In genomic region chr10:88994034-88994433, GRCh38 we compare ENCODE assay signal across 10 cellular contexts. TPM values are rescaled to one million over a fixed set of nuclear protein-coding genes. Genes with fewer than 3 reads are reported as not detected.
A peak's percentile ranks its signal among the peaks of the same experiment; 100 is the strongest.
DNase-seq lines count a peak whose midpoint lies in the region; ATAC-seq and TF ChIP-seq lines count a peak whose summit lies in the region.
"Had no signal": no experiment of that assay in that cellular context is flagged by ENCODE, and none has a peak within 500 bp of the region (broad histone marks: within the 10 kb centered on the region; RNA-seq: fewer than 3 reads in every experiment).

No MANE protein-coding gene starts in this region.

- H4K20me1 ChIP-seq in PC-3 (ENCODE audit: low read length), result no peaks in the 10 kb centered on the region

- TF ChIP-seq CTCF in MCF 10A (IDR thresholded peaks at IDR 0.05; ENCODE audit: unreplicated experiment) (no peak), psoas muscle (IDR thresholded peaks at IDR 0.05) (no peak), PC-3 (conservative IDR thresholded peaks at IDR 0.05; ENCODE audit: low read depth, low read length) (no peak)

- no peak overlapping the region for H3K9ac ChIP-seq in PC-3 (ENCODE audit: low read length)

- H3K36me3 ChIP-seq in psoas muscle (ENCODE audit: insufficient read depth in 1 of 2, low read depth in 1 of 2), result no peaks in the 10 kb centered on the region
- H3K36me3 ChIP-seq in PC-3 (ENCODE audit: low read depth, low read length), result no peaks in the 10 kb centered on the region

- ATAC-seq in psoas muscle, result no peak
- no peak for ATAC-seq in GM18511 (IDR thresholded peaks at IDR 0.05; ENCODE audit: unreplicated experiment)
- no peak for ATAC-seq in PC-3

- H3F3A ChIP-seq in PC-3 (ENCODE audit: low read length, unreplicated experiment), result no peaks in the 10 kb centered on the region

- H3K27ac ChIP-seq in psoas muscle, result no peak overlapping the region
- no peak overlapping the region for H3K27ac ChIP-seq in PC-3 (ENCODE audit: low read length)

- H3K36me3 Mint-ChIP-seq in MCF 10A (ENCODE audit: insufficient read depth, unreplicated experiment), result peaks cover 32% of the 10 kb centered on the region

- 0 out of 2 replicates have a peak, but pooled peaks cover 3% of the 10 kb centered on the region for H3K79me2 ChIP-seq in PC-3 (ENCODE audit: low read length)

- H3K4me3 Mint-ChIP-seq in MCF 10A (ENCODE audit: unreplicated experiment), result peak overlapping the region; percentile 86

- H2AFZ ChIP-seq in PC-3 (ENCODE audit: low read length), result no peak overlapping the region

- peak overlapping the region; percentile 92 for H3K4me3 ChIP-seq in psoas muscle
- no peak overlapping the region for H3K4me3 ChIP-seq in PC-3 (ENCODE audit: low read length)
- H3K4me3 ChIP-seq: lung had no signal

- H3K27me3 ChIP-seq in psoas muscle (ENCODE audit: insufficient read depth in 3 of 3, low read length in 2 of 3) (no peaks in the 10 kb centered on the region), PC-3 (ENCODE audit: low read length) (no peaks in the 10 kb centered on the region)

- H3K27me3 Mint-ChIP-seq in MCF 10A (ENCODE audit: insufficient read depth, unreplicated experiment), result no peaks in the 10 kb centered on the region

- no TSS peak for BruUV-seq in MCF 10A (replicated peaks; lab: Mats Ljungman, UMichigan)
- no TSS peak for BruUV-seq in PC-3 (replicated peaks; lab: Mats Ljungman, UMichigan)

- H3K4me1 ChIP-seq in psoas muscle (peaks cover 4% of the 10 kb centered on the region), PC-3 (ENCODE audit: insufficient read depth, low read length) (peaks cover 28% of the 10 kb centered on the region)

- intact Hi-C loops in MCF 10A (cut with micrococcal nuclease), result no loop called here
- intact Hi-C loops in psoas muscle (cut with DNase I), result no loop called here
- intact Hi-C loops in PC-3 (cut with micrococcal nuclease), result loop anchor here (5.0 kb wide), 1 partner anchor 112 kb away; the partner anchor contains the start of gene STAMBPL1

- DNase-seq in EL (peak; percentile 50), HT1080 (ENCODE audit: low read depth) (peak; percentile 37), MCF 10A (ENCODE audit: unreplicated experiment) (no peak), psoas muscle (no peak), mesenteric fat pad (ENCODE audit: low spot score) (no peak), PC-3 (no peak), middle frontal gyrus (ENCODE audit: extremely low spot score, low spot score) (no peak)
- DNase-seq: NCI-H1105 had no signal

- H3K4me1 Mint-ChIP-seq in MCF 10A (ENCODE audit: insufficient read depth, unreplicated experiment), result peaks cover 39% of the 10 kb centered on the region

- H3K27ac Mint-ChIP-seq in MCF 10A (ENCODE audit: low read depth, unreplicated experiment), result peak overlapping the region; percentile 63

- H3K9me2 ChIP-seq in PC-3 (replicated peaks; ENCODE audit: low read length), result no peaks in the 10 kb centered on the region

- no peak overlapping the region for H3K4me2 ChIP-seq in PC-3 (ENCODE audit: low read length)

- H3K9me3 Mint-ChIP-seq in MCF 10A (ENCODE audit: unreplicated experiment), result no peaks in the 10 kb centered on the region

- CTCF ChIA-PET in MCF 10A (lab: Yijun Ruan, JAX), result interaction anchor here (0.6 to 10.6 kb wide), 10 partner anchors 13 to 375 kb away, joined by 3 to 252 read pairs (median 4); no protein-coding TSS in a partner anchor
- CTCF ChIA-PET in PC-3 (lab: Charles Lee), result interaction anchor here (0.6 kb wide), 1 partner anchor 1055 kb away, joined by 3 read pairs; no protein-coding TSS in a partner anchor

- WGBS in psoas muscle, 3 donors, result 20 to 62% (median 26%) methylated on average over 1 of the region's 1 CpG

- POLR2A ChIA-PET in MCF 10A (lab: Yijun Ruan, JAX) (interaction anchor here (0.5 to 7.7 kb wide), 19 partner anchors 10 to 1126 kb away, joined by 3 to 72 read pairs (median 5); partner anchors contain the start of genes LIPA and STAMBPL1), PC-3 (lab: Charles Lee; ENCODE audit: unreplicated experiment) (no interaction called here)

- H3K9me3 ChIP-seq in psoas muscle (no peaks in the 10 kb centered on the region), PC-3 (ENCODE audit: low read length) (no peaks in the 10 kb centered on the region)

RNA-seq across cellular contexts. Expression of gene FAS, which starts 3.4 kb away (rescaled TPM):
- total RNA-seq in HT1080 (2014; rRNA removed; shearing (Covaris generic)), result 26.6 and 29.9 TPM in 2 replicates
- polyA plus RNA-seq in HT1080 (2015; cell fraction: cytosol; rRNA removed), result 31.7 TPM in 2 replicates
- polyA plus RNA-seq in HT1080 (2015; cell fraction: nucleus; rRNA removed), result 49.0 and 53.8 TPM in 2 replicates
- total RNA-seq in MCF 10A (2022), result 55.6 and 60.2 TPM in 2 replicates
- total RNA-seq in psoas muscle, result 1 to 10 TPM; 1.6 to 3.8 (median 2.6) TPM
- polyA plus RNA-seq in psoas muscle, result 1 to 10 TPM; 1.1 to 3.8 (median 1.4) TPM
- 10.4 TPM for total RNA-seq in mesenteric fat pad
- 3.5 and 4.8 TPM in 2 replicates for total RNA-seq in PC-3 (2014; rRNA removed)

RNA-seq across cellular contexts. Expression of gene ACTA2, which starts 41.5 kb away (rescaled TPM):
- total RNA-seq in HT1080 (2014; rRNA removed; shearing (Covaris generic)), result 14.1 and 23.6 TPM in 2 replicates
- polyA plus RNA-seq in HT1080 (2015; cell fraction: cytosol; rRNA removed), result 49.3 and 55.0 TPM in 2 replicates
- 55.6 and 58.1 TPM in 2 replicates for polyA plus RNA-seq in HT1080 (2015; cell fraction: nucleus; rRNA removed)
- total RNA-seq in MCF 10A (2022), result 25.4 and 25.6 TPM in 2 replicates
- 10 to 100 TPM; 39.6 to 63.1 (median 53.1) TPM for total RNA-seq in psoas muscle
- polyA plus RNA-seq in psoas muscle, result 10 to 100 TPM; 56.6 to 73.1 (median 65.6) TPM
- 204 TPM for total RNA-seq in mesenteric fat pad
- 2.7 TPM in 1 of 2 replicates, not detected in the other for total RNA-seq in PC-3 (2014; rRNA removed)

Comparison
In these comparisons a context has a peak if more than half of its experiments do, and no peak if none do; other contexts are left out.
1. DNase-seq: peak in EL (single experiment) and HT1080 (single experiment); none in MCF 10A (single experiment), psoas muscle (0 of 2), mesenteric fat pad (single experiment), PC-3 (single experiment) and middle frontal gyrus (single experiment).